In the genomic region with DNA sequence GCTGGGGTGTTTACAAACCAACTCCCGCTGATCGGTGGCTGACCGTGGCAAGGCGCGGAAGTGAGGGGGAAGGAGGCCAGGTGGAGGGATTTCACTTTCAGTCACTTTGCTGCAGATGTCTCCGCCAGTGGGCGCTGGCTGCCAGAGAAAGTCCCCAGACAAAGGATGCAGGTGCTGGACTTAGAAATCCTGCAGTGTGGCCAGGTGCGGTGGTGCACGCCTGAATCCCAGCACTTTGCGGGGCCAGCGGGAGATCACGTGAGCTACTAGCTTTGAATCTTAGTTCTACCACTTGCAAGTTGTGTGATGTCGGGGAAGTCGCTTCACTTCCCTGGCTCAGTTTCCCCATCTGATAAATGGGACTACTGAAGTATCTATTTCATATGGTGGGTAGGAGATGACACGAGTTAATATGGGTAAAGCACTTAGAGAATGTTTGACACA, we compare ENCODE assay signal across 1 cellular context.
TF ChIP-seq lines count a peak whose summit lies in the region.

No MANE protein-coding gene starts in this region.

TF ChIP-seq in HepG2, 621 proteins besides CTCF, POLR2A, EP300 and RAD21 (continued from another document and continues in another):
- TF ChIP-seq, protein P1, sequence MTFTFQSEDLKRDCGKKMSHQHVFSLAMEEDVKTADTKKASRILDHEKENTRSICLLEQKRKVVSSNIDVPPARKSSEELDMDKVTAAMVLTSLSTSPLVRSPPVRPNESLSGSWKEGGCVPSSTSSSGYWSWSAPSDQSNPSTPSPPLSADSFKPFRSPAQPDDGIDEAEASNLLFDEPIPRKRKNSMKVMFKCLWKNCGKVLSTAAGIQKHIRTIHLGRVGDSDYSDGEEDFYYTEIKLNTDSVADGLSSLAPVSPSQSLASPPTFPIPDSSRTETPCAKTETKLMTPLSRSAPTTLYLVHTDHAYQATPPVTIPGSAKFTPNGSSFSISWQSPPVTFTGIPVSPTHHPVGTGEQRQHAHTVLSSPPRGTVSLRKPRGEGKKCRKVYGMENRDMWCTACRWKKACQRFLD (CRISPR knock-in tag; IDR thresholded peaks at IDR 0.05; ENCODE audit: borderline replicate concordance) = no peak
- TF ChIP-seq BCL6 (CRISPR knock-in tag; IDR thresholded peaks at IDR 0.05) = no peak
- TF ChIP-seq ZNF878 (CRISPR knock-in tag; IDR thresholded peaks at IDR 0.05) = no peak
- TF ChIP-seq, protein P2, sequence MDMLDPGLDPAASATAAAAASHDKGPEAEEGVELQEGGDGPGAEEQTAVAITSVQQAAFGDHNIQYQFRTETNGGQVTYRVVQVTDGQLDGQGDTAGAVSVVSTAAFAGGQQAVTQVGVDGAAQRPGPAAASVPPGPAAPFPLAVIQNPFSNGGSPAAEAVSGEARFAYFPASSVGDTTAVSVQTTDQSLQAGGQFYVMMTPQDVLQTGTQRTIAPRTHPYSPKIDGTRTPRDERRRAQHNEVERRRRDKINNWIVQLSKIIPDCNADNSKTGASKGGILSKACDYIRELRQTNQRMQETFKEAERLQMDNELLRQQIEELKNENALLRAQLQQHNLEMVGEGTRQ (IDR thresholded peaks at IDR 0.05; ENCODE audit: low read depth, low read length) = peak; percentile 58
- TF ChIP-seq, protein P2 (CRISPR knock-in tag; IDR thresholded peaks at IDR 0.05; ENCODE audit: borderline replicate concordance) = peak; percentile 47; the same call in 1 of the 2 replicates
- no peak for TF ChIP-seq SATB2 (CRISPR knock-in tag; IDR thresholded peaks at IDR 0.05)
- TF ChIP-seq, protein P3, sequence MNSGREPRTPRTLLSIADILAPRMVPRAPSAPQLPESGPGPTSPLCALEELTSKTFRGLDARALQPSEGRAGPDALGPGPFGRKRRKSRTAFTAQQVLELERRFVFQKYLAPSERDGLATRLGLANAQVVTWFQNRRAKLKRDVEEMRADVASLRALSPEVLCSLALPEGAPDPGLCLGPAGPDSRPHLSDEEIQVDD (CRISPR knock-in tag; IDR thresholded peaks at IDR 0.05; ENCODE audit: borderline replicate concordance) = no peak
- TF ChIP-seq, protein P4, sequence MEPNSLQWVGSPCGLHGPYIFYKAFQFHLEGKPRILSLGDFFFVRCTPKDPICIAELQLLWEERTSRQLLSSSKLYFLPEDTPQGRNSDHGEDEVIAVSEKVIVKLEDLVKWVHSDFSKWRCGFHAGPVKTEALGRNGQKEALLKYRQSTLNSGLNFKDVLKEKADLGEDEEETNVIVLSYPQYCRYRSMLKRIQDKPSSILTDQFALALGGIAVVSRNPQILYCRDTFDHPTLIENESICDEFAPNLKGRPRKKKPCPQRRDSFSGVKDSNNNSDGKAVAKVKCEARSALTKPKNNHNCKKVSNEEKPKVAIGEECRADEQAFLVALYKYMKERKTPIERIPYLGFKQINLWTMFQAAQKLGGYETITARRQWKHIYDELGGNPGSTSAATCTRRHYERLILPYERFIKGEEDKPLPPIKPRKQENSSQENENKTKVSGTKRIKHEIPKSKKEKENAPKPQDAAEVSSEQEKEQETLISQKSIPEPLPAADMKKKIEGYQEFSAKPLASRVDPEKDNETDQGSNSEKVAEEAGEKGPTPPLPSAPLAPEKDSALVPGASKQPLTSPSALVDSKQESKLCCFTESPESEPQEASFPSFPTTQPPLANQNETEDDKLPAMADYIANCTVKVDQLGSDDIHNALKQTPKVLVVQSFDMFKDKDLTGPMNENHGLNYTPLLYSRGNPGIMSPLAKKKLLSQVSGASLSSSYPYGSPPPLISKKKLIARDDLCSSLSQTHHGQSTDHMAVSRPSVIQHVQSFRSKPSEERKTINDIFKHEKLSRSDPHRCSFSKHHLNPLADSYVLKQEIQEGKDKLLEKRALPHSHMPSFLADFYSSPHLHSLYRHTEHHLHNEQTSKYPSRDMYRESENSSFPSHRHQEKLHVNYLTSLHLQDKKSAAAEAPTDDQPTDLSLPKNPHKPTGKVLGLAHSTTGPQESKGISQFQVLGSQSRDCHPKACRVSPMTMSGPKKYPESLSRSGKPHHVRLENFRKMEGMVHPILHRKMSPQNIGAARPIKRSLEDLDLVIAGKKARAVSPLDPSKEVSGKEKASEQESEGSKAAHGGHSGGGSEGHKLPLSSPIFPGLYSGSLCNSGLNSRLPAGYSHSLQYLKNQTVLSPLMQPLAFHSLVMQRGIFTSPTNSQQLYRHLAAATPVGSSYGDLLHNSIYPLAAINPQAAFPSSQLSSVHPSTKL (CRISPR knock-in tag; IDR thresholded peaks at IDR 0.05) = peak; percentile 62; the same call in 1 of the 2 replicates
- TF ChIP-seq, protein P5, sequence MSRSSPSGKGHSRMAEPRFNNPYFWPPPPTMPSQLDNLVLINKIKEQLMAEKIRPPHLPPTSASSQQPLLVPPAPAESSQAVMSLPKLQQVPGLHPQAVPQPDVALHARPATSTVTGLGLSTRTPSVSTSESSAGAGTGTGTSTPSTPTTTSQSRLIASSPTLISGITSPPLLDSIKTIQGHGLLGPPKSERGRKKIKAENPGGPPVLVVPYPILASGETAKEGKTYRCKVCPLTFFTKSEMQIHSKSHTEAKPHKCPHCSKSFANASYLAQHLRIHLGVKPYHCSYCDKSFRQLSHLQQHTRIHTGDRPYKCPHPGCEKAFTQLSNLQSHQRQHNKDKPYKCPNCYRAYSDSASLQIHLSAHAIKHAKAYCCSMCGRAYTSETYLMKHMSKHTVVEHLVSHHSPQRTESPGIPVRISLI (CRISPR knock-in tag; IDR thresholded peaks at IDR 0.05; ENCODE audit: borderline replicate concordance) = no peak
- TF ChIP-seq MAZ (IDR thresholded peaks at IDR 0.05; ENCODE audit: borderline replicate concordance, low read depth, low read length) = no peak; the same call in 1 of the 2 replicates
- TF ChIP-seq MAZ (CRISPR knock-in tag; IDR thresholded peaks at IDR 0.05; ENCODE audit: low read depth) = no peak
- TF ChIP-seq SRSF1 (optimal IDR thresholded peaks at IDR 0.05; ENCODE audit: low read depth, low read length) = no peak
- no peak for TF ChIP-seq ZNF749 (CRISPR knock-in tag; IDR thresholded peaks at IDR 0.05; ENCODE audit: borderline replicate concordance)
- TF ChIP-seq ZFP37 (CRISPR knock-in tag; IDR thresholded peaks at IDR 0.05; ENCODE audit: borderline replicate concordance) = 0 out of 2 replicates have a peak, but pooled peaks have one; percentile 39
- TF ChIP-seq ZNF644 (CRISPR knock-in tag; IDR thresholded peaks at IDR 0.05; ENCODE audit: low read depth) = no peak
- TF ChIP-seq, protein P6, sequence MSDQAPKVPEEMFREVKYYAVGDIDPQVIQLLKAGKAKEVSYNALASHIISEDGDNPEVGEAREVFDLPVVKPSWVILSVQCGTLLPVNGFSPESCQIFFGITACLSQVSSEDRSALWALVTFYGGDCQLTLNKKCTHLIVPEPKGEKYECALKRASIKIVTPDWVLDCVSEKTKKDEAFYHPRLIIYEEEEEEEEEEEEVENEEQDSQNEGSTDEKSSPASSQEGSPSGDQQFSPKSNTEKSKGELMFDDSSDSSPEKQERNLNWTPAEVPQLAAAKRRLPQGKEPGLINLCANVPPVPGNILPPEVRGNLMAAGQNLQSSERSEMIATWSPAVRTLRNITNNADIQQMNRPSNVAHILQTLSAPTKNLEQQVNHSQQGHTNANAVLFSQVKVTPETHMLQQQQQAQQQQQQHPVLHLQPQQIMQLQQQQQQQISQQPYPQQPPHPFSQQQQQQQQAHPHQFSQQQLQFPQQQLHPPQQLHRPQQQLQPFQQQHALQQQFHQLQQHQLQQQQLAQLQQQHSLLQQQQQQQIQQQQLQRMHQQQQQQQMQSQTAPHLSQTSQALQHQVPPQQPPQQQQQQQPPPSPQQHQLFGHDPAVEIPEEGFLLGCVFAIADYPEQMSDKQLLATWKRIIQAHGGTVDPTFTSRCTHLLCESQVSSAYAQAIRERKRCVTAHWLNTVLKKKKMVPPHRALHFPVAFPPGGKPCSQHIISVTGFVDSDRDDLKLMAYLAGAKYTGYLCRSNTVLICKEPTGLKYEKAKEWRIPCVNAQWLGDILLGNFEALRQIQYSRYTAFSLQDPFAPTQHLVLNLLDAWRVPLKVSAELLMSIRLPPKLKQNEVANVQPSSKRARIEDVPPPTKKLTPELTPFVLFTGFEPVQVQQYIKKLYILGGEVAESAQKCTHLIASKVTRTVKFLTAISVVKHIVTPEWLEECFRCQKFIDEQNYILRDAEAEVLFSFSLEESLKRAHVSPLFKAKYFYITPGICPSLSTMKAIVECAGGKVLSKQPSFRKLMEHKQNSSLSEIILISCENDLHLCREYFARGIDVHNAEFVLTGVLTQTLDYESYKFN (CRISPR knock-in tag; conservative IDR thresholded peaks at IDR 0.05) = 0 out of 2 replicates have a peak, but pooled peaks have one; percentile 25
- TF ChIP-seq ZNF441 (CRISPR knock-in tag; IDR thresholded peaks at IDR 0.05; ENCODE audit: borderline replicate concordance) = no peak
- TF ChIP-seq ZNF160 (CRISPR knock-in tag; IDR thresholded peaks at IDR 0.05) = no peak
- TF ChIP-seq, protein P7, sequence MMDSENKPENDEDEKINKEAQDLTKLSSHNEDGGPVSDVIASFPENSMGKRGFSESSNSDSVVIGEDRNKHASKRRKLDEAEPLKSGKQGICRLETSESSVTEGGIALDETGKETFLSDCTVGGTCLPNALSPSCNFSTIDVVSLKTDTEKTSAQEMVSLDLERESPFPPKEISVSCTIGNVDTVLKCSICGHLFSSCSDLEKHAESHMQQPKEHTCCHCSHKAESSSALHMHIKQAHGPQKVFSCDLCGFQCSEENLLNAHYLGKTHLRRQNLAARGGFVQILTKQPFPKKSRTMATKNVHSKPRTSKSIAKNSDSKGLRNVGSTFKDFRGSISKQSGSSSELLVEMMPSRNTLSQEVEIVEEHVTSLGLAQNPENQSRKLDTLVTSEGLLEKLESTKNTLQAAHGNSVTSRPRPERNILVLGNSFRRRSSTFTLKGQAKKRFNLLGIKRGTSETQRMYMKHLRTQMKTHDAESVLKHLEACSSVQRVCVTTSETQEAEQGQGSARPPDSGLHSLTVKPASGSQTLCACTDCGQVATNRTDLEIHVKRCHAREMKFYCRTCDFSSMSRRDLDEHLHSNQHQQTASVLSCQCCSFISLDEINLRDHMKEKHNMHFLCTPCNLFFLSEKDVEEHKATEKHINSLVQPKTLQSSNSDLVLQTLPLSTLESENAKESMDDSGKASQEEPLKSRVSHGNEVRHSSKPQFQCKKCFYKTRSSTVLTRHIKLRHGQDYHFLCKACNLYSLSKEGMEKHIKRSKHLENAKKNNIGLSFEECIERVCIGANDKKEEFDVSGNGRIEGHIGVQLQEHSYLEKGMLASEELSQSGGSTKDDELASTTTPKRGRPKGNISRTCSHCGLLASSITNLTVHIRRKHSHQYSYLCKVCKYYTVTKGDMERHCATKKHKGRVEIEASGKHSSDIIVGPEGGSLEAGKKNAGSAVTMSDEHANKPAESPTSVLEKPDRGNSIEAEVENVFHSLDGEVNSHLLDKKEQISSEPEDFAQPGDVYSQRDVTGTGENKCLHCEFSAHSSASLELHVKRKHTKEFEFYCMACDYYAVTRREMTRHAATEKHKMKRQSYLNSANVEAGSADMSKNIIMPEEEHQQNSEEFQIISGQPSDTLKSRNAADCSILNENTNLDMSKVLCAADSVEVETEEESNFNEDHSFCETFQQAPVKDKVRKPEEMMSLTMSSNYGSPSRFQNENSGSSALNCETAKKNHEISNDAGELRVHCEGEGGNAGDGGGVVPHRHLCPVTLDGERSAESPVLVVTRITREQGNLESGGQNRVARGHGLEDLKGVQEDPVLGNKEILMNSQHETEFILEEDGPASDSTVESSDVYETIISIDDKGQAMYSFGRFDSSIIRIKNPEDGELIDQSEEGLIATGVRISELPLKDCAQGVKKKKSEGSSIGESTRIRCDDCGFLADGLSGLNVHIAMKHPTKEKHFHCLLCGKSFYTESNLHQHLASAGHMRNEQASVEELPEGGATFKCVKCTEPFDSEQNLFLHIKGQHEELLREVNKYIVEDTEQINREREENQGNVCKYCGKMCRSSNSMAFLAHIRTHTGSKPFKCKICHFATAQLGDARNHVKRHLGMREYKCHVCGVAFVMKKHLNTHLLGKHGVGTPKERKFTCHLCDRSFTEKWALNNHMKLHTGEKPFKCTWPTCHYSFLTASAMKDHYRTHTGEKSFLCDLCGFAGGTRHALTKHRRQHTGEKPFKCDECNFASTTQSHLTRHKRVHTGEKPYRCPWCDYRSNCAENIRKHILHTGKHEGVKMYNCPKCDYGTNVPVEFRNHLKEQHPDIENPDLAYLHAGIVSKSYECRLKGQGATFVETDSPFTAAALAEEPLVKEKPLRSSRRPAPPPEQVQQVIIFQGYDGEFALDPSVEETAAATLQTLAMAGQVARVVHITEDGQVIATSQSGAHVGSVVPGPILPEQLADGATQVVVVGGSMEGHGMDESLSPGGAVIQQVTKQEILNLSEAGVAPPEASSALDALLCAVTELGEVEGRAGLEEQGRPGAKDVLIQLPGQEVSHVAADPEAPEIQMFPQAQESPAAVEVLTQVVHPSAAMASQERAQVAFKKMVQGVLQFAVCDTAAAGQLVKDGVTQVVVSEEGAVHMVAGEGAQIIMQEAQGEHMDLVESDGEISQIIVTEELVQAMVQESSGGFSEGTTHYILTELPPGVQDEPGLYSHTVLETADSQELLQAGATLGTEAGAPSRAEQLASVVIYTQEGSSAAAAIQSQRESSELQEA (CRISPR knock-in tag; IDR thresholded peaks at IDR 0.05; ENCODE audit: not compliant biosample characterization) = no peak
- TF ChIP-seq ZNF44 (CRISPR knock-in tag; IDR thresholded peaks at IDR 0.05) = no peak
- TF ChIP-seq, protein P8, sequence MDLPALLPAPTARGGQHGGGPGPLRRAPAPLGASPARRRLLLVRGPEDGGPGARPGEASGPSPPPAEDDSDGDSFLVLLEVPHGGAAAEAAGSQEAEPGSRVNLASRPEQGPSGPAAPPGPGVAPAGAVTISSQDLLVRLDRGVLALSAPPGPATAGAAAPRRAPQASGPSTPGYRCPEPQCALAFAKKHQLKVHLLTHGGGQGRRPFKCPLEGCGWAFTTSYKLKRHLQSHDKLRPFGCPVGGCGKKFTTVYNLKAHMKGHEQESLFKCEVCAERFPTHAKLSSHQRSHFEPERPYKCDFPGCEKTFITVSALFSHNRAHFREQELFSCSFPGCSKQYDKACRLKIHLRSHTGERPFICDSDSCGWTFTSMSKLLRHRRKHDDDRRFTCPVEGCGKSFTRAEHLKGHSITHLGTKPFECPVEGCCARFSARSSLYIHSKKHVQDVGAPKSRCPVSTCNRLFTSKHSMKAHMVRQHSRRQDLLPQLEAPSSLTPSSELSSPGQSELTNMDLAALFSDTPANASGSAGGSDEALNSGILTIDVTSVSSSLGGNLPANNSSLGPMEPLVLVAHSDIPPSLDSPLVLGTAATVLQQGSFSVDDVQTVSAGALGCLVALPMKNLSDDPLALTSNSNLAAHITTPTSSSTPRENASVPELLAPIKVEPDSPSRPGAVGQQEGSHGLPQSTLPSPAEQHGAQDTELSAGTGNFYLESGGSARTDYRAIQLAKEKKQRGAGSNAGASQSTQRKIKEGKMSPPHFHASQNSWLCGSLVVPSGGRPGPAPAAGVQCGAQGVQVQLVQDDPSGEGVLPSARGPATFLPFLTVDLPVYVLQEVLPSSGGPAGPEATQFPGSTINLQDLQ (CRISPR knock-in tag; IDR thresholded peaks at IDR 0.05) = no peak
- TF ChIP-seq SMAD1 (CRISPR knock-in tag; IDR thresholded peaks at IDR 0.05; ENCODE audit: borderline replicate concordance, low read depth) = no peak
- peak; percentile 32; the same call in 1 of the 2 replicates for TF ChIP-seq ZNF788 (CRISPR knock-in tag; IDR thresholded peaks at IDR 0.05; ENCODE audit: borderline replicate concordance)
- no peak for TF ChIP-seq ZNF572 (CRISPR knock-in tag; IDR thresholded peaks at IDR 0.05)
- no peak for TF ChIP-seq SMAD9 (CRISPR knock-in tag; IDR thresholded peaks at IDR 0.05)
- no peak for TF ChIP-seq ZBTB3 (CRISPR knock-in tag; IDR thresholded peaks at IDR 0.05; ENCODE audit: borderline replicate concordance, low read depth)
